20 cellular contexts compared by ENCODE assay signal in the genomic region with DNA sequence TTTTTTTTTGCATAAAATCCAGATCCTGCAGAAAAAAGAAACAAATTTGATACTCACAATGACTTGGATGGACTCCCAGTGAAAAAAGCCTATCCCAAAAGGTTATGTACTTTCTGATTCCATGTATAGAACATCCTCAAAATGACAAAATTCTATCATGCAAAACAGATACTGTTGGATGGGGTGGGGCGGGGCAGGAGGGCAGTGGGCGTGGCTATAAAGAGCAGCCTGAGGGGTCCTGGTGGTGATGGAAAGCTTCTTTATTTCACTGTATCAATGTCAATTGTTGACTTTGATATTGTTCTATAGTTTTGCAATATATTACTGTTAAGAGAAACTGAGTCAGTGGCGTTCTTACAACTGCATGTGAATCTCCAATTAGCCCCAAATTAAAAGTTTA.
DNase-seq lines count a peak whose midpoint lies in the region; ATAC-seq and TF ChIP-seq lines count a peak whose summit lies in the region.
"Had no signal": no experiment of that assay in that cellular context is flagged by ENCODE, and none has a peak within 500 bp of the region (broad histone marks: within the 10 kb centered on the region; RNA-seq: fewer than 3 reads in every experiment).

No MANE protein-coding gene starts in this region.

- H3K36me3 ChIP-seq in OCI-LY7 (ENCODE audit: insufficient read depth, low read length) (0 out of 2 replicates have a peak, but pooled peaks cover 14% of the 10 kb centered on the region), aorta (ENCODE audit: control insufficient read depth in 1 of 2, insufficient read depth in 2 of 2, low read length in 1 of 2) (no peaks in the 10 kb centered on the region)
- H3K36me3 ChIP-seq: BLaER1 had no signal

- CTCF ChIA-PET in OCI-LY7 (lab: Charles Lee; ENCODE audit: unreplicated experiment): no interaction called here

- no peaks in the 10 kb centered on the region for H3K9me3 ChIP-seq in OCI-LY7 (ENCODE audit: low read length)
- H3K9me3 ChIP-seq in aorta (ENCODE audit: control insufficient read depth, low read length): no peaks in the 10 kb centered on the region
- H3K9me3 ChIP-seq: A549 had no signal

- H3K27me3 ChIP-seq in dorsolateral prefrontal cortex: no peaks in the 10 kb centered on the region
- no peaks in the 10 kb centered on the region for H3K27me3 ChIP-seq in aorta (ENCODE audit: control insufficient read depth in 1 of 2, insufficient read depth in 2 of 2, low read length in 1 of 2)

- H3K4me1 ChIP-seq in OCI-LY7 (ENCODE audit: insufficient read depth, low read length, poor library complexity, severe bottlenecking) (peaks cover 27% of the 10 kb centered on the region), aorta (ENCODE audit: control insufficient read depth in 1 of 2, insufficient read depth in 2 of 2, low read length in 2 of 2) (peaks cover 0 to 6% of the 10 kb centered on the region in 2 donors)
- H3K4me1 ChIP-seq: A549 had no signal

- intact Hi-C loops in OCI-LY7 (cut with micrococcal nuclease; ENCODE audit: unreplicated experiment): no loop called here
- intact Hi-C loops in dorsolateral prefrontal cortex (cut with DNase I): no loop called here
- intact Hi-C loops in aorta (cut with DNase I): no loop called here

- H3K27ac ChIP-seq in OCI-LY7 (ENCODE audit: low read depth, low read length, poor library complexity, severe bottlenecking) (no peak overlapping the region), dorsolateral prefrontal cortex (peak overlapping the region in 31 of 59 donors; percentile 10 to 97 (median 90)), aorta (ENCODE audit: low read depth in 1 of 2, low read length in 2 of 2) (no peak overlapping the region)
- H3K27ac ChIP-seq: 22Rv1, A549, BLaER1, GM23248, HL-60 had no signal

- H3K36me3 Mint-ChIP-seq in activated naive CD8-positive, alpha-beta T cell treated with anti-CD3 and anti-CD28 coated beads for 36 hours: no peaks in the 10 kb centered on the region

- peak overlapping the region; percentile 18; the same call in 1 of the 2 replicates for H3K4me2 ChIP-seq in OCI-LY7 (ENCODE audit: low read length)
- H3K4me2 ChIP-seq: A549, BLaER1 had no signal

- no peaks in the 10 kb centered on the region for H3K9me3 Mint-ChIP-seq in activated naive CD8-positive, alpha-beta T cell treated with anti-CD3 and anti-CD28 coated beads for 36 hours

- no peak overlapping the region for H3K27ac Mint-ChIP-seq in activated naive CD8-positive, alpha-beta T cell treated with anti-CD3 and anti-CD28 coated beads for 36 hours
- H3K27ac Mint-ChIP-seq: CD14-positive monocyte had no signal

- H3K4me3 Mint-ChIP-seq in activated naive CD8-positive, alpha-beta T cell treated with anti-CD3 and anti-CD28 coated beads for 36 hours: no peak overlapping the region
- H3K4me3 Mint-ChIP-seq: CD14-positive monocyte had no signal

- no peaks in the 10 kb centered on the region for H4K20me1 ChIP-seq in OCI-LY7 (ENCODE audit: insufficient read depth, low read length)
- H4K20me1 ChIP-seq: BLaER1 had no signal

- no peak overlapping the region for H2AFZ ChIP-seq in OCI-LY7 (ENCODE audit: low read length)
- H2AFZ ChIP-seq: GM23248 had no signal

- no peaks in the 10 kb centered on the region for H3K79me2 ChIP-seq in OCI-LY7 (ENCODE audit: insufficient read depth, low read depth, low read length)

- POLR2A ChIA-PET in OCI-LY7 (lab: Charles Lee): interaction anchor here (0.8 to 1.9 kb wide), 5 partner anchors 19 to 179 kb away, joined by 3 to 5 read pairs (median 4); no protein-coding TSS in a partner anchor

- no peaks in the 10 kb centered on the region for H3K9me2 ChIP-seq in OCI-LY7 (ENCODE audit: insufficient read depth, low read length)

- TF ChIP-seq CTCF in OCI-LY7 (conservative IDR thresholded peaks at IDR 0.05; ENCODE audit: low read length): no peak
- no peak for TF ChIP-seq CTCF in dorsolateral prefrontal cortex (IDR thresholded peaks at IDR 0.05 in 54 of 56, conservative IDR thresholded peaks at IDR 0.05 in 2 of 56; ENCODE audit: low read depth in 1 of 56, partially characterized antibody in 56 of 56)

- DNase-seq in NCI-H82 (lab: John Stamatoyannopoulos, UW) (peak; percentile 4), NCI-H82 treated with DMSO at 0.1 percent for 48 hours (lab: John Stamatoyannopoulos, UW; ENCODE audit: unreplicated experiment) (no peak), OCI-LY7 (ENCODE audit: low spot score) (no peak), dorsolateral prefrontal cortex (peak in 1 of 10 donors; percentile 7), aorta (peak; percentile 17 to 33), ureter (ENCODE audit: low spot score) (no peak)
- DNase-seq in activated naive CD8-positive, alpha-beta T cell treated with anti-CD3 and anti-CD28 coated beads for 36 hours: no peak
- DNase-seq: AML-193; CD4-positive, alpha-beta memory T cell; DMS153; DMS79; GF-D8; GM23248; HCEC 1CT had no signal

- no peaks in the 10 kb centered on the region for H3K4me1 Mint-ChIP-seq in activated naive CD8-positive, alpha-beta T cell treated with anti-CD3 and anti-CD28 coated beads for 36 hours
- H3K4me1 Mint-ChIP-seq: CD4-positive, alpha-beta memory T cell had no signal

- 91% methylated on average over 3 of the region's 3 CpGs for WGBS in aorta, 2 donors

- ATAC-seq in aorta (ENCODE audit: low FRiP score) (no peak), HG03521 (IDR thresholded peaks at IDR 0.05; ENCODE audit: unreplicated experiment) (no peak)
- ATAC-seq: A549 had no signal

- BruUV-seq in OCI-LY7 (replicated peaks; lab: Mats Ljungman, UMichigan): no TSS peak

- no peak overlapping the region for H3K4me3 ChIP-seq in OCI-LY7 (ENCODE audit: low read depth, low read length, poor library complexity, severe bottlenecking)
- no peak overlapping the region for H3K4me3 ChIP-seq in dorsolateral prefrontal cortex
- H3K4me3 ChIP-seq in aorta (ENCODE audit: low read length in 2 of 2): no peak overlapping the region
- H3K4me3 ChIP-seq: A549, BLaER1, GM23248 had no signal

- H3K27me3 Mint-ChIP-seq in activated naive CD8-positive, alpha-beta T cell treated with anti-CD3 and anti-CD28 coated beads for 36 hours: no peaks in the 10 kb centered on the region
- H3K27me3 Mint-ChIP-seq: CD4-positive, alpha-beta memory T cell had no signal

Comparison
In these comparisons a context has a peak if more than half of its experiments do, and no peak if none do; other contexts are left out.
1. DNase-seq: peak in NCI-H82 (single experiment) and aorta (2 of 2); none in NCI-H82 treated with DMSO at 0.1 percent for 48 hours (single experiment), OCI-LY7 (single experiment), ureter (single experiment) and activated naive CD8-positive, alpha-beta T cell treated with anti-CD3 and anti-CD28 coated beads for 36 hours (single experiment).
2. H3K27ac ChIP-seq: peak in dorsolateral prefrontal cortex (31 of 59); none in OCI-LY7 (single experiment) and aorta (0 of 2).